22 cellular contexts compared by ENCODE assay signal in genomic region chr7:66668677-66669076, GRCh38. TPM values are rescaled to one million over a fixed set of nuclear protein-coding genes. Genes with fewer than 3 reads are reported as not detected.
DNase-seq lines count a peak whose midpoint lies in the region; ATAC-seq and TF ChIP-seq lines count a peak whose summit lies in the region.
"Had no signal": no experiment of that assay in that cellular context is flagged by ENCODE, and none has a peak within 500 bp of the region (broad histone marks: within the 10 kb centered on the region; RNA-seq: fewer than 3 reads in every experiment).

No MANE protein-coding gene starts in this region.

- H3K4me3 ChIP-seq in left ventricle myocardium inferior, result no peak overlapping the region
- H3K4me3 ChIP-seq: tibial nerve had no signal

- POLR2A ChIA-PET in RWPE1 (lab: Yijun Ruan, JAX; ENCODE audit: low non-redundant PET), result no interaction called here

- CTCF ChIA-PET in RWPE1 (lab: Yijun Ruan, JAX), result no interaction called here

- no peak for ATAC-seq in GM21528 (IDR thresholded peaks at IDR 0.05; ENCODE audit: low FRiP score, unreplicated experiment)
- ATAC-seq: activated CD4-positive, CD25-positive, alpha-beta regulatory T cell treated with anti-CD3 and anti-CD28 coated beads, Interleukin-2, amount 50 U/mL, for 24 hours; stimulated activated naive CD8-positive, alpha-beta T cell treated with anti-CD3 and anti-CD28 coated beads, Interleukin-15, Interleukin-2, amounts not matched to agents 100 U/mL and 50 U/mL, for 24 hours had no signal

- no peaks in the 10 kb centered on the region for H3K27me3 ChIP-seq in left ventricle myocardium inferior (ENCODE audit: low read depth)
- H3K27me3 ChIP-seq: tibial nerve had no signal

- H3K27ac ChIP-seq in left ventricle myocardium inferior (replicated peaks) (peak overlapping the region; percentile 52), RWPE1 (peak overlapping the region; percentile 27), temporal lobe (ENCODE audit: low read depth, low read length) (peak overlapping the region; percentile 99)

- peaks cover 18% of the 10 kb centered on the region for H3K4me1 Mint-ChIP-seq in glutamatergic neuron (ENCODE audit: low read depth, unreplicated experiment)

- H3K4me3 Mint-ChIP-seq in glutamatergic neuron (ENCODE audit: unreplicated experiment), result no peak overlapping the region
- H3K4me3 Mint-ChIP-seq: activated naive CD4-positive, alpha-beta T cell treated with anti-CD3 and anti-CD28 coated beads, Interleukin-2, amount 50 U/mL, for 24 hours; CD4-positive, alpha-beta T cell; memory B cell had no signal

- peaks cover 2% of the 10 kb centered on the region for H3K27me3 Mint-ChIP-seq in glutamatergic neuron (ENCODE audit: unreplicated experiment)
- H3K27me3 Mint-ChIP-seq: activated naive CD4-positive, alpha-beta T cell treated with anti-CD3 and anti-CD28 coated beads, Interleukin-2, amount 50 U/mL, for 24 hours; CD4-positive, alpha-beta T cell; memory B cell had no signal

- intact Hi-C loops in left ventricle myocardium inferior (cut with micrococcal nuclease) (loop anchor here (5.0 kb wide), 1 partner anchor 116 kb away; no protein-coding TSS in a partner anchor), cardiac septum (cut with DNase I) (no loop called here)

- H3K9me3 ChIP-seq in left ventricle myocardium inferior (replicated peaks), result no peaks in the 10 kb centered on the region
- H3K9me3 ChIP-seq: tibial nerve had no signal

- H3K4me1 ChIP-seq in left ventricle myocardium inferior, result no peaks in the 10 kb centered on the region

- no peaks in the 10 kb centered on the region for H3K36me3 ChIP-seq in left ventricle myocardium inferior
- H3K36me3 ChIP-seq: tibial nerve had no signal

- peak overlapping the region; percentile 68 for H3K27ac Mint-ChIP-seq in glutamatergic neuron (ENCODE audit: unreplicated experiment)
- H3K27ac Mint-ChIP-seq: activated naive CD4-positive, alpha-beta T cell treated with anti-CD3 and anti-CD28 coated beads, Interleukin-2, amount 50 U/mL, for 24 hours; CD4-positive, alpha-beta T cell; memory B cell had no signal

- H3K36me3 Mint-ChIP-seq in glutamatergic neuron (ENCODE audit: unreplicated experiment), result peaks cover 4% of the 10 kb centered on the region

- DNase-seq in left ventricle myocardium inferior, result no peak
- DNase-seq in cardiac septum (ENCODE audit: low spot score), result no peak
- no peak for DNase-seq in RWPE1 (ENCODE audit: low spot score)
- no peak for DNase-seq in glutamatergic neuron
- DNase-seq in NCI-H2227 treated with DMSO at 0.1 percent for 48 hours (lab: John Stamatoyannopoulos, UW), result no peak
- no peak for DNase-seq in activated CD4-positive, CD25-positive, alpha-beta regulatory T cell (lab: John Stamatoyannopoulos, UW)
- DNase-seq: CD4-positive, alpha-beta T cell; DMS53; kidney glomerular epithelial cell; NCI-H1105 treated with DMSO at 0.1 percent for 48 hours; NCI-H2081; NCI-H345; NCI-H82; SHP77; stimulated activated naive CD8-positive, alpha-beta T cell treated with anti-CD3 and anti-CD28 coated beads, Interleukin-15, Interleukin-2, amounts not matched to agents 100 U/mL and 50 U/mL, for 24 hours; SW 1271 had no signal

- TF ChIP-seq CTCF in left ventricle myocardium inferior (IDR thresholded peaks at IDR 0.05; ENCODE audit: borderline replicate concordance) (no peak), RWPE1 (conservative IDR thresholded peaks at IDR 0.05; ENCODE audit: low read depth) (no peak), glutamatergic neuron (IDR thresholded peaks at IDR 0.05; ENCODE audit: partially characterized antibody, unreplicated experiment) (no peak)

- peaks cover 8% of the 10 kb centered on the region for H3K9me3 Mint-ChIP-seq in glutamatergic neuron (ENCODE audit: unreplicated experiment)
- H3K9me3 Mint-ChIP-seq: activated naive CD4-positive, alpha-beta T cell treated with anti-CD3 and anti-CD28 coated beads, Interleukin-2, amount 50 U/mL, for 24 hours; CD4-positive, alpha-beta T cell; memory B cell had no signal

RNA-seq across cellular contexts. Expression of gene KCTD7, which starts 40.0 kb away (rescaled TPM):
- total RNA-seq in left ventricle myocardium inferior (10.8 TPM), cardiac septum (9.7 TPM), glutamatergic neuron (ENCODE audit: unreplicated experiment) (48.5 TPM), temporal lobe (39.1 TPM)

Comparison
In these comparisons a context has a peak if more than half of its experiments do, and no peak if none do; other contexts are left out.
1. H3K27ac ChIP-seq: peak in every context shown above with its lines; median percentile 99 in temporal lobe; 52 in left ventricle myocardium inferior; 27 in RWPE1.